Comparison of ENCODE assay signal across 8 cellular contexts in the genomic region with DNA sequence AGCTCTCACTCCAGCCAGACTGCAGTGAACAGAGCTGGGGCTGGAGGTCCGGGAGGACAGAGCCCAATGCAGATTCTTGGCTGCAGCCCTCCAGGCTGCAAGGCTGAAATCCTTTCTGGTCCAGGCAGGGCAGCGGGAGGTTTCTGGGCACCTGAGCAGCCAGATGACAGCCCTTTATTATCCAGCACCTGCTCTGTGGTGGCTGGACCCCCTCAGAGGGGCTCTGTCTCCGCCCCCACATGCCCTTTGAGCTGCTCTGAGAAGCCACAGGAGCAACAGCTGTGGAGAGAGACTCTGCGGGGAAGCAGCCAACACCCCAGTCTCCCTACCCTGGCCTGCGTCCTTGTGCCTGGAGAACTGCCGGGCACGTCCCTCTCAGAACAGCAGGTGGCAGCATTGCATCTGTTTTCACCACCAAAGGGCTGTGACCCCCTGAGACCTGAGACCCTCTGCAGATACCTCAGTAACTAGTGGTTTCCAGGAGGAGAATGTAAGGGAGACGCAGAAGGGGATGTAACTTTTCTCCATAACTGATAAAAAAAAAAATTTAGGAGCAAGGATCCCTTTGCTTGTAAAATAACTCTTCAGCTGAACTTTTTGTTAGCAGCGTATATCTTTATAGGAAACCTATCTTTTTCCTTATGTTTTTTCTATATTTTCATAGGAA. TPM values are rescaled to one million over a fixed set of nuclear protein-coding genes. Genes with fewer than 3 reads are reported as not detected.
DNase-seq lines count a peak whose midpoint lies in the region; ATAC-seq and TF ChIP-seq lines count a peak whose summit lies in the region.

No MANE protein-coding gene starts in this region.

- H3K4me1 ChIP-seq in left lung = peaks cover 0 to 22% of the 10 kb centered on the region in 2 donors

- DNase-seq in NCI-H2029 (lab: John Stamatoyannopoulos, UW) = peak; percentile 32
- DNase-seq in NCI-H2029 treated with DMSO at 0.1 percent for 48 hours (lab: John Stamatoyannopoulos, UW) = no peak
- peak; percentile 51 for DNase-seq in NCI-H345 (lab: John Stamatoyannopoulos, UW)
- DNase-seq in activated CD4-positive, CD25-positive, alpha-beta regulatory T cell treated with anti-CD3 and anti-CD28 coated beads, Interleukin-2, amount 50 U/mL, for 72 hours = peak; percentile 67
- DNase-seq in cerebellar cortex (ENCODE audit: low spot score) = peak; percentile 82
- DNase-seq in left lung = peak; percentile 75 to 84
- DNase-seq in stimulated activated CD4-positive, alpha-beta T cell treated with anti-CD3 and anti-CD28 coated beads, Interleukin-4, amount 100 ng/mL, for 48 hours (ENCODE audit: low read depth in 2 of 2) = peak; percentile 60 to 71

- H3K4me3 ChIP-seq in left lung = no peak overlapping the region

- no peaks in the 10 kb centered on the region for H3K36me3 ChIP-seq in left lung

- H3K27me3 ChIP-seq in left lung = no peaks in the 10 kb centered on the region

- intact Hi-C loops in left lung (cut with DNase I) = loop anchor here in 1 of 2 donors (10.0 kb wide), 1 partner anchor 52 kb away; the partner anchor contains the start of gene DNAJC7

- ATAC-seq in left lung = peak; percentile 13
- no peak for ATAC-seq in GM21576 (IDR thresholded peaks at IDR 0.05; ENCODE audit: unreplicated experiment)

- no peak overlapping the region for H3K27ac ChIP-seq in left lung

- H3K9me3 ChIP-seq in left lung = no peaks in the 10 kb centered on the region

- TF ChIP-seq CTCF in left lung (IDR thresholded peaks at IDR 0.05) = peak; percentile 78 to 94

RNA-seq across cellular contexts. Expression of gene CNP, which starts 3.7 kb away (rescaled TPM):
- total RNA-seq in left lung = 10 to 100 TPM; 61.5 to 64.9 TPM

RNA-seq across cellular contexts. Expression of gene ODAD4, which starts 32.5 kb away (rescaled TPM):
- total RNA-seq in left lung = 1 to 10 TPM in 1 of 2 donors, under 1 TPM in 1; 0.73 to 3.2 TPM

RNA-seq across cellular contexts. Expression of gene ACLY, which starts 44.1 kb away (rescaled TPM):
- total RNA-seq in left lung = 100 to 1,000 TPM; 129 to 204 TPM

RNA-seq across cellular contexts. Expression of gene DNAJC7, which starts 54.3 kb away (rescaled TPM):
- 10 to 100 TPM; 62.1 to 82.0 TPM for total RNA-seq in left lung

RNA-seq across cellular contexts. Expression of gene NKIRAS2, which starts 57.0 kb away (rescaled TPM):
- 10 to 100 TPM; 29.6 to 32.3 TPM for total RNA-seq in left lung
